ENCODE assay signal across 32 cellular contexts in the genomic region with DNA sequence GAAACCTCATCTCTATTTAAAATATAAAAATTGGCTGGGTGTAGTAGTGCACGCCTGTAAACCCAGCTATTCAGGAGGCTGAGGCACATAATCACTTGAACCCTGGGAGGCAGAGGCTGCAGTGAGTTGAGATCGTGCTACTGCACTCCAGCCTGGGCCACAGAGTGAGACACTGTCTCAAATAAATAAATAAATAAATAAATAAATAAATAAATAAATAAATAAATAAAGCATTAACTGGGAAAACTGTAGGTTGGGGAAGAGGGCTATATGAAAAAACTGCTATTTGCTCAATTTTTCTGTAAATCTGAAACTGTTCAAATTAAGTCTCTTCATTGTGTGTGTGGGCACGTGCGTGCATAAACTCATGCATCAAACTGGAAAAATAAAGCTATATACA. TPM values are rescaled to one million over a fixed set of nuclear protein-coding genes. Genes with fewer than 3 reads are reported as not detected.
DNase-seq lines count a peak whose midpoint lies in the region; ATAC-seq, FAIRE-seq and TF ChIP-seq lines count a peak whose summit lies in the region.
"Had no signal": no experiment of that assay in that cellular context is flagged by ENCODE, and none has a peak within 500 bp of the region (broad histone marks: within the 10 kb centered on the region; RNA-seq: fewer than 3 reads in every experiment).

No MANE protein-coding gene starts in this region.

- 94% methylated on average over 4 of the region's 4 CpGs for WGBS in A549 (ENCODE audit: missing lambda C conversion rate)

- no peak for TF ChIP-seq CTCF in A549 (IDR thresholded peaks at IDR 0.05)
- TF ChIP-seq CTCF in HEK293 (tag by site-specific recombination; IDR thresholded peaks at IDR 0.05) = no peak
- TF ChIP-seq CTCF in mesothelial cell of epicardium (IDR thresholded peaks at IDR 0.05; ENCODE audit: unreplicated experiment) = no peak

- no peak for ATAC-seq in A549
- ATAC-seq: CD8-positive, alpha-beta T cell had no signal

- POLR2A ChIA-PET in A549 (lab: Yijun Ruan, JAX) (no interaction called here), HEK293 (lab: Yijun Ruan, JAX) (interaction anchor here (1.1 kb wide), 1 partner anchor 102 kb away, joined by 3 read pairs; a partner anchor contains a TSS)

- CTCF ChIA-PET in A549 (lab: Yijun Ruan, JAX) (no interaction called here), HEK293 (lab: Yijun Ruan, JAX) (no interaction called here)

- TF ChIP-seq RAD21 in A549 (conservative IDR thresholded peaks at IDR 0.05 in 1 of 2, IDR thresholded peaks at IDR 0.05 in 1 of 2) = no peak

- H3K4me2 ChIP-seq in A549 = no peak overlapping the region
- H3K4me2 ChIP-seq: BLaER1; BLaER1 treated with 17β-estradiol and CSF1 and Interleukin-3, amounts not matched to agents 10 nM and 100 nM had no signal

- peaks cover 57% of the 10 kb centered on the region for H3K36me3 Mint-ChIP-seq in mesothelial cell of epicardium

- DNase-seq in A549 (ENCODE audit: low read depth in 1 of 2, low spot score in 1 of 2) (no peak), NCI-H2171 treated with DMSO at 0.1 percent for 48 hours (lab: John Stamatoyannopoulos, UW) (no peak), mesothelial cell of epicardium (ENCODE audit: low spot score in 2 of 2, unreplicated experiment in 2 of 2) (no peak)
- DNase-seq: 8988T; ACHN; AML-193; BE2C; C1 segment of cervical spinal cord; Caco-2; Calu3; CD4-positive, alpha-beta memory T cell; CD4-positive, alpha-beta T cell; CD4-positive, CD25-positive, alpha-beta regulatory T cell; CD8-positive, alpha-beta memory T cell; CD8-positive, alpha-beta T cell; COR-L47; DMS 273 treated with DMSO at 0.1 percent for 48 hours; DMS153; DMS53; DMS79; DMS79 treated with DMSO at 0.1 percent for 48 hours; DND-41; EL had no signal

- H3K36me3 ChIP-seq in HEK293 (ENCODE audit: control insufficient read depth in 2 of 2, insufficient read depth in 1 of 2, low read length in 2 of 2) = peaks cover 19 to 36% of the 10 kb centered on the region in 2 experiments

- H3K4me3 ChIP-seq in A549 = no peak overlapping the region
- H3K4me3 ChIP-seq in HEK293 (ENCODE audit: low read depth, low read length) = no peak overlapping the region
- H3K4me3 ChIP-seq: BLaER1; BLaER1 treated with 17β-estradiol and CSF1 and Interleukin-3, amounts not matched to agents 10 nM and 100 nM had no signal

- H3K27ac ChIP-seq in A549 = no peak overlapping the region
- no peak overlapping the region for H3K27ac ChIP-seq in HEK293 (ENCODE audit: extremely low read depth, low read depth, low read length)
- H3K27ac ChIP-seq: 22Rv1; BLaER1; BLaER1 treated with 17β-estradiol and CSF1 and Interleukin-3, amounts not matched to agents 10 nM and 100 nM; C4-2B had no signal

- no peak overlapping the region for H3K4me3 Mint-ChIP-seq in mesothelial cell of epicardium
- H3K4me3 Mint-ChIP-seq: B cell; CD14-positive monocyte; CD4-positive, alpha-beta memory T cell; CD4-positive, alpha-beta T cell; CD4-positive, CD25-positive, alpha-beta regulatory T cell; CD8-positive, alpha-beta memory T cell; CD8-positive, alpha-beta T cell had no signal

- peaks cover 25% of the 10 kb centered on the region for H3K9me3 Mint-ChIP-seq in mesothelial cell of epicardium

- no peak for TF ChIP-seq POLR2A in A549 (IDR thresholded peaks at IDR 0.05; ENCODE audit: low read length)

- no peak for FAIRE-seq in A549 (lab: Jason Lieb, UNC)
- FAIRE-seq: A204.1, D721Med had no signal

- TF ChIP-seq EP300 in A549 (IDR thresholded peaks at IDR 0.05) = no peak

- no peaks in the 10 kb centered on the region for H3K4me1 Mint-ChIP-seq in mesothelial cell of epicardium
- H3K4me1 Mint-ChIP-seq: B cell, CD14-positive monocyte had no signal

- H3K4me1 ChIP-seq in A549 (no peaks in the 10 kb centered on the region), HEK293 (ENCODE audit: control insufficient read depth, insufficient read depth, low read length) (no peaks in the 10 kb centered on the region)
- H3K4me1 ChIP-seq: BE2C; BLaER1; BLaER1 treated with 17β-estradiol and CSF1 and Interleukin-3, amounts not matched to agents 10 nM and 100 nM; Caco-2 had no signal

- H3K9me3 ChIP-seq in A549 (no peaks in the 10 kb centered on the region), HEK293 (ENCODE audit: control insufficient read depth, insufficient read depth, low read depth, low read length) (no peaks in the 10 kb centered on the region)
- H3K9me3 ChIP-seq: BE2C, Caco-2 had no signal

- H3K27me3 Mint-ChIP-seq in mesothelial cell of epicardium (ENCODE audit: low read depth) = no peaks in the 10 kb centered on the region
- H3K27me3 Mint-ChIP-seq: B cell; CD4-positive, alpha-beta memory T cell; CD4-positive, alpha-beta T cell; CD4-positive, CD25-positive, alpha-beta regulatory T cell; CD8-positive, alpha-beta memory T cell had no signal

- no peak overlapping the region for H3K27ac Mint-ChIP-seq in mesothelial cell of epicardium
- H3K27ac Mint-ChIP-seq: B cell; CD4-positive, alpha-beta memory T cell; CD4-positive, alpha-beta T cell; CD4-positive, CD25-positive, alpha-beta regulatory T cell; CD8-positive, alpha-beta memory T cell; CD8-positive, alpha-beta T cell had no signal

TF ChIP-seq in A549, 52 proteins besides CTCF, POLR2A, EP300 and RAD21:
- no peak for TF ChIP-seq KDM5A (IDR thresholded peaks at IDR 0.05)
- TF ChIP-seq CEBPB (IDR thresholded peaks at IDR 0.05) = no peak
- no peak for TF ChIP-seq CBX2 (IDR thresholded peaks at IDR 0.05; ENCODE audit: borderline replicate concordance, low read depth)
- TF ChIP-seq HOXB13 (CRISPR knock-in tag; IDR thresholded peaks at IDR 0.05; ENCODE audit: low read depth) = no peak
- TF ChIP-seq, protein P1, sequence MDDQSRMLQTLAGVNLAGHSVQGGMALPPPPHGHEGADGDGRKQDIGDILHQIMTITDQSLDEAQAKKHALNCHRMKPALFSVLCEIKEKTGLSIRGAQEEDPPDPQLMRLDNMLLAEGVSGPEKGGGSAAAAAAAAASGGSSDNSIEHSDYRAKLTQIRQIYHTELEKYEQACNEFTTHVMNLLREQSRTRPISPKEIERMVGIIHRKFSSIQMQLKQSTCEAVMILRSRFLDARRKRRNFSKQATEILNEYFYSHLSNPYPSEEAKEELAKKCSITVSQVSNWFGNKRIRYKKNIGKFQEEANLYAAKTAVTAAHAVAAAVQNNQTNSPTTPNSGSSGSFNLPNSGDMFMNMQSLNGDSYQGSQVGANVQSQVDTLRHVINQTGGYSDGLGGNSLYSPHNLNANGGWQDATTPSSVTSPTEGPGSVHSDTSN (IDR thresholded peaks at IDR 0.05) = no peak
- TF ChIP-seq ZC3H11A (IDR thresholded peaks at IDR 0.05) = peak; percentile 91

TF ChIP-seq in HEK293, 187 proteins besides CTCF, POLR2A, EP300 and RAD21 (continues in another document):
- TF ChIP-seq, protein P2, sequence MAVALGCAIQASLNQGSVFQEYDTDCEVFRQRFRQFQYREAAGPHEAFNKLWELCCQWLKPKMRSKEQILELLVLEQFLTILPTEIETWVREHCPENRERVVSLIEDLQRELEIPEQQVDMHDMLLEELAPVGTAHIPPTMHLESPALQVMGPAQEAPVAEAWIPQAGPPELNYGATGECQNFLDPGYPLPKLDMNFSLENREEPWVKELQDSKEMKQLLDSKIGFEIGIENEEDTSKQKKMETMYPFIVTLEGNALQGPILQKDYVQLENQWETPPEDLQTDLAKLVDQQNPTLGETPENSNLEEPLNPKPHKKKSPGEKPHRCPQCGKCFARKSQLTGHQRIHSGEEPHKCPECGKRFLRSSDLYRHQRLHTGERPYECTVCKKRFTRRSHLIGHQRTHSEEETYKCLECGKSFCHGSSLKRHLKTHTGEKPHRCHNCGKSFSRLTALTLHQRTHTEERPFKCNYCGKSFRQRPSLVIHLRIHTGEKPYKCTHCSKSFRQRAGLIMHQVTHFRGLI (tag by site-specific recombination; IDR thresholded peaks at IDR 0.05) = no peak
- TF ChIP-seq ZFP69B (tag by site-specific recombination; IDR thresholded peaks at IDR 0.05) = no peak
- peak; percentile 42; the same call in 1 of the 2 replicates for TF ChIP-seq ZNF560 (tag by site-specific recombination; IDR thresholded peaks at IDR 0.05; ENCODE audit: borderline replicate concordance)
- peak; percentile 71; the same call in 1 of the 2 replicates for TF ChIP-seq ZNF266 (tag by site-specific recombination; IDR thresholded peaks at IDR 0.05; ENCODE audit: low read depth)
- TF ChIP-seq, protein P3, sequence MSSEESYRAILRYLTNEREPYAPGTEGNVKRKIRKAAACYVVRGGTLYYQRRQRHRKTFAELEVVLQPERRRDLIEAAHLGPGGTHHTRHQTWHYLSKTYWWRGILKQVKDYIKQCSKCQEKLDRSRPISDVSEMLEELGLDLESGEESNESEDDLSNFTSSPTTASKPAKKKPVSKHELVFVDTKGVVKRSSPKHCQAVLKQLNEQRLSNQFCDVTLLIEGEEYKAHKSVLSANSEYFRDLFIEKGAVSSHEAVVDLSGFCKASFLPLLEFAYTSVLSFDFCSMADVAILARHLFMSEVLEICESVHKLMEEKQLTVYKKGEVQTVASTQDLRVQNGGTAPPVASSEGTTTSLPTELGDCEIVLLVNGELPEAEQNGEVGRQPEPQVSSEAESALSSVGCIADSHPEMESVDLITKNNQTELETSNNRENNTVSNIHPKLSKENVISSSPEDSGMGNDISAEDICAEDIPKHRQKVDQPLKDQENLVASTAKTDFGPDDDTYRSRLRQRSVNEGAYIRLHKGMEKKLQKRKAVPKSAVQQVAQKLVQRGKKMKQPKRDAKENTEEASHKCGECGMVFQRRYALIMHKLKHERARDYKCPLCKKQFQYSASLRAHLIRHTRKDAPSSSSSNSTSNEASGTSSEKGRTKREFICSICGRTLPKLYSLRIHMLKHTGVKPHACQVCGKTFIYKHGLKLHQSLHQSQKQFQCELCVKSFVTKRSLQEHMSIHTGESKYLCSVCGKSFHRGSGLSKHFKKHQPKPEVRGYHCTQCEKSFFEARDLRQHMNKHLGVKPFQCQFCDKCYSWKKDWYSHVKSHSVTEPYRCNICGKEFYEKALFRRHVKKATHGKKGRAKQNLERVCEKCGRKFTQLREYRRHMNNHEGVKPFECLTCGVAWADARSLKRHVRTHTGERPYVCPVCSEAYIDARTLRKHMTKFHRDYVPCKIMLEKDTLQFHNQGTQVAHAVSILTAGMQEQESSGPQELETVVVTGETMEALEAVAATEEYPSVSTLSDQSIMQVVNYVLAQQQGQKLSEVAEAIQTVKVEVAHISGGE (tag by site-specific recombination; conservative IDR thresholded peaks at IDR 0.05; ENCODE audit: low read depth) = peak; percentile 59

RNA-seq across cellular contexts. Expression of a gene that starts 59.9 kb away (rescaled TPM):
- 14.1 and 15.2 TPM in 2 replicates for polyA plus RNA-seq in A549 (2011; rRNA removed)
- 2.3 and 2.4 TPM in 2 replicates for polyA plus RNA-seq in A549 (2012; cell fraction: cytosol; rRNA removed)
- 3.0 and 3.5 TPM in 2 replicates for polyA plus RNA-seq in A549 (2012; cell fraction: nucleus; rRNA removed)
- 5.9 to 6.4 TPM (median 5.9 TPM) in 3 replicates for polyA plus RNA-seq in A549 (2017; fragmentation: RNase III; extraction: RNeasy Plus Mini Kit Qiagen cat#74134 plus additional on column Dnase treatment)
- polyA minus RNA-seq in A549 (2011; rRNA and poly(A)+ RNA removed) = 31.0 and 34.0 TPM in 2 replicates
- total RNA-seq in mesothelial cell of epicardium = 26.7 to 29.7 TPM (median 29.0 TPM) in 3 replicates
